Comparison of ENCODE assay signal across 15 cellular contexts in the genomic region with DNA sequence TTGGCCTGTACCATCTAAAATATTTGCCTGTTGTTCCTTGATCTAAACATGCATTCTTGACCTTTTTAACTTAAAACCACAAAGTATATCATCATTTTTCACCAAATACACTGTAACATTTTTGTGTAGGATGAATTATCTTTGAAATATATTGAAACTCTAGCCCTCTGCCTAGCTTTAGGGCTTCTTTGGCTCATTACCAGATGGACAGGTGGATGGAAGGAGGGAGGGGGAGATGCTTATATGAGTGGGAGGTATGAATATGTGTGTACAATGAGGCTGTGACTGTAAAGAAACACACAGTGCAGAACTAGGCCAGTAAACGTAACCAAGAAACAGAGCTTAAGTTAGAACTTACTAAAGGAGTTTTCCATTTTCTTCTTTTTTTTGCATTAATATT.
"Had no signal": no experiment of that assay in that cellular context is flagged by ENCODE, and none has a peak within 500 bp of the region (broad histone marks: within the 10 kb centered on the region; RNA-seq: fewer than 3 reads in every experiment).

No MANE protein-coding gene starts in this region.

- H3K27ac ChIP-seq: body of pancreas, skin epidermis, tibial nerve, vagina had no signal

- DNase-seq: activated CD4-positive, alpha-beta T cell treated with anti-CD3 and anti-CD28 coated beads, Interleukin-2, amount 50 U/mL, for 1 hour; activated CD8-positive, alpha-beta memory T cell treated with anti-CD3 and anti-CD28 coated beads for 24 hours; activated gamma-delta T cell treated with Interleukin-2 at 50 U/mL for 16 hours; amygdala; body of pancreas; cortex of kidney; effector CD8-positive, alpha-beta T cell; foreskin fibroblast; nucleus accumbens; right cardiac atrium; stimulated activated CD4-positive, alpha-beta T cell treated with anti-CD3 and anti-CD28 coated beads, Interleukin-4, amount 100 ng/mL, for 24 hours; stimulated activated naive CD4-positive, alpha-beta T cell had no signal
